14 cellular contexts compared by ENCODE assay signal in genomic region chr12:114368685-114369084, GRCh38. TPM values are rescaled to one million over a fixed set of nuclear protein-coding genes. Genes with fewer than 3 reads are reported as not detected.
"Had no signal": no experiment of that assay in that cellular context is flagged by ENCODE, and none has a peak within 500 bp of the region (broad histone marks: within the 10 kb centered on the region; RNA-seq: fewer than 3 reads in every experiment).

No MANE protein-coding gene starts in this region.

- ATAC-seq: activated T-cell treated with anti-CD3 and anti-CD28 coated beads, Interleukin-2, amount 50 U/mL, for 4 hours; natural killer cell treated with Interleukin-12 subunit alpha and Interleukin-12 subunit beta and Interleukin-15 and Interleukin-18, amount 100 ng/mL, for 72 hours; stimulated activated naive CD8-positive, alpha-beta T cell treated with anti-CD3 and anti-CD28 coated beads, Interleukin-15, amount 100 ng/mL, for 72 hours had no signal

- H3K36me3 ChIP-seq: neutrophil had no signal

- DNase-seq: activated CD4-positive, alpha-beta T cell treated with anti-CD3 and anti-CD28 coated beads, Interleukin-2, amount 50 U/mL, for 1 hour; activated CD4-positive, CD25-positive, alpha-beta regulatory T cell treated with anti-CD3 and anti-CD28 coated beads, Interleukin-2, amount 50 U/mL, for 72 hours; activated CD8-positive, alpha-beta memory T cell treated with anti-CD3 and anti-CD28 coated beads, Interleukin-2, amount 50 U/mL, for 4 hours; activated naive CD4-positive, alpha-beta T cell treated with anti-CD3 and anti-CD28 coated beads for 36 hours; activated T-cell treated with anti-CD3 and anti-CD28 coated beads, Interleukin-2, amount 50 U/mL, for 4 hours; cerebellar nuclear complex; effector memory CD4-positive, alpha-beta T cell; foreskin melanocyte; retina; stimulated activated naive CD8-positive, alpha-beta T cell treated with anti-CD3 and anti-CD28 coated beads, Interleukin-15, amount 100 ng/mL, for 72 hours had no signal

- H3K27ac ChIP-seq: neutrophil had no signal

- H3K9me3 ChIP-seq: neutrophil had no signal

RNA-seq across cellular contexts. Expression of gene TBX5, which starts 37.3 kb away (rescaled TPM):
- total RNA-seq: activated naive CD4-positive, alpha-beta T cell treated with anti-CD3 and anti-CD28 coated beads for 36 hours; activated T-cell treated with anti-CD3 and anti-CD28 coated beads, Interleukin-2, amount 50 U/mL, for 4 hours; kidney epithelial cell; natural killer cell treated with Interleukin-12 subunit alpha and Interleukin-12 subunit beta and Interleukin-15 and Interleukin-18, amount 100 ng/mL, for 72 hours; temporal lobe had no signal
